In genomic region chrX:72042860-72043248, GRCh38 we compare ENCODE assay signal across 14 cellular contexts.
DNase-seq lines count a peak whose midpoint lies in the region; ATAC-seq and TF ChIP-seq lines count a peak whose summit lies in the region.
"Had no signal": no experiment of that assay in that cellular context is flagged by ENCODE, and none has a peak within 500 bp of the region (broad histone marks: within the 10 kb centered on the region; RNA-seq: fewer than 3 reads in every experiment).

No MANE protein-coding gene starts in this region.

- H3K9ac ChIP-seq in endodermal cell (ENCODE audit: extremely low read depth, low read length, poor library complexity, severe bottlenecking), result no peak overlapping the region
- H3K9ac ChIP-seq: BLaER1 had no signal

- TF ChIP-seq POLR2A in heart left ventricle (IDR thresholded peaks at IDR 0.05) (no peak), uterus (IDR thresholded peaks at IDR 0.05) (no peak)

- WGBS in heart left ventricle, 4 donors, result 77 to 90% (median 82%) methylated on average over 3 of the region's 3 CpGs
- WGBS in endodermal cell (ENCODE audit: insufficient coverage in 1 of 2, insufficient read length in 1 of 2), 2 experiments, result 93% methylated on average over 3 of the region's 3 CpGs; no CpG with 5 or more reads in 1 of the 2 experiments

- H3K4me1 Mint-ChIP-seq in endodermal cell, result peaks cover 14% of the 10 kb centered on the region

- no peak for DNase-seq in left ventricle myocardium inferior
- no peak for DNase-seq in heart left ventricle
- peak; percentile 11 for DNase-seq in endodermal cell
- DNase-seq in uterus, result no peak
- no peak for DNase-seq in DMS53 treated with DMSO at 0.1 percent for 48 hours (lab: John Stamatoyannopoulos, UW; ENCODE audit: unreplicated experiment)
- DNase-seq in stimulated activated naive CD4-positive, alpha-beta T cell (lab: John Stamatoyannopoulos, UW), result no peak
- DNase-seq: CD8-positive, alpha-beta memory T cell; KBM-7; NCI-H1436 treated with DMSO at 0.1 percent for 48 hours; NCI-H2081; NCI-H524 treated with DMSO at 0.1 percent for 48 hours had no signal

- H3K36me3 Mint-ChIP-seq in endodermal cell (ENCODE audit: low read depth), result no peaks in the 10 kb centered on the region
- H3K36me3 Mint-ChIP-seq: CD8-positive, alpha-beta memory T cell had no signal

- H3K27me3 ChIP-seq in left ventricle myocardium inferior (ENCODE audit: low read depth) (no peaks in the 10 kb centered on the region), heart left ventricle (peaks cover 0 to 35% (median 0%) of the 10 kb centered on the region in 9 donors), endodermal cell (ENCODE audit: control insufficient read depth, insufficient read depth, low read length, poor library complexity, severe bottlenecking) (no peaks in the 10 kb centered on the region), muscle layer of duodenum (ENCODE audit: low read depth, low read length) (no peaks in the 10 kb centered on the region), uterus (no peaks in the 10 kb centered on the region)

- intact Hi-C loops in left ventricle myocardium inferior (cut with micrococcal nuclease), result no loop called here
- intact Hi-C loops in heart left ventricle (cut with DNase I), result no loop called here
- intact Hi-C loops in uterus (cut with DNase I; ENCODE audit: low total_unique reads), result no loop called here

- peak overlapping the region; percentile 67 for H3K27ac ChIP-seq in left ventricle myocardium inferior (replicated peaks)
- H3K27ac ChIP-seq in heart left ventricle, result peak overlapping the region in 5 of 12 donors; percentile 46 to 74 (median 64)
- H3K27ac ChIP-seq in endodermal cell (ENCODE audit: low read depth, low read length), result no peak overlapping the region
- H3K27ac ChIP-seq in muscle layer of duodenum (ENCODE audit: low read length), result peak overlapping the region; percentile 43
- peak overlapping the region; percentile 70 to 74 for H3K27ac ChIP-seq in uterus
- H3K27ac ChIP-seq: BLaER1 had no signal

- no peaks in the 10 kb centered on the region for H3K9me3 ChIP-seq in left ventricle myocardium inferior (replicated peaks)
- no peaks in the 10 kb centered on the region for H3K9me3 ChIP-seq in heart left ventricle
- no peaks in the 10 kb centered on the region for H3K9me3 ChIP-seq in endodermal cell (ENCODE audit: control insufficient read depth, low read length)
- no peaks in the 10 kb centered on the region for H3K9me3 ChIP-seq in muscle layer of duodenum (ENCODE audit: control insufficient read depth in 1 of 2, low read length in 2 of 2)
- H3K9me3 ChIP-seq in uterus, result no peaks in the 10 kb centered on the region
- H3K9me3 ChIP-seq: BLaER1 had no signal

- ATAC-seq in heart left ventricle (no peak), GM21825 (IDR thresholded peaks at IDR 0.05; ENCODE audit: unreplicated experiment) (no peak)

- H3K9me3 Mint-ChIP-seq in endodermal cell, result peaks cover 69% of the 10 kb centered on the region
- H3K9me3 Mint-ChIP-seq: CD8-positive, alpha-beta memory T cell had no signal

- no peaks in the 10 kb centered on the region for H3K27me3 Mint-ChIP-seq in endodermal cell (ENCODE audit: insufficient read depth)

- H3K36me3 ChIP-seq in left ventricle myocardium inferior (no peaks in the 10 kb centered on the region), heart left ventricle (no peaks in the 10 kb centered on the region), endodermal cell (ENCODE audit: control insufficient read depth, insufficient read depth, low read length) (no peaks in the 10 kb centered on the region), muscle layer of duodenum (ENCODE audit: control insufficient read depth in 1 of 2, insufficient read depth in 2 of 2, low read length in 2 of 2) (no peaks in the 10 kb centered on the region), uterus (no peaks in the 10 kb centered on the region)
- H3K36me3 ChIP-seq: BLaER1 had no signal

- TF ChIP-seq CTCF in left ventricle myocardium inferior (IDR thresholded peaks at IDR 0.05; ENCODE audit: borderline replicate concordance) (no peak), heart left ventricle (IDR thresholded peaks at IDR 0.05) (no peak), endodermal cell (conservative IDR thresholded peaks at IDR 0.05) (no peak), uterus (IDR thresholded peaks at IDR 0.05) (no peak)

- peaks cover 22% of the 10 kb centered on the region for H3K4me1 ChIP-seq in left ventricle myocardium inferior
- peaks cover 0 to 48% (median 6%) of the 10 kb centered on the region in 12 donors for H3K4me1 ChIP-seq in heart left ventricle
- no peaks in the 10 kb centered on the region for H3K4me1 ChIP-seq in endodermal cell (ENCODE audit: control insufficient read depth, insufficient read depth, low read length)
- H3K4me1 ChIP-seq in muscle layer of duodenum (ENCODE audit: control insufficient read depth in 1 of 2, insufficient read depth in 2 of 2, low read length in 2 of 2), result peaks cover 8 to 36% of the 10 kb centered on the region in 2 donors
- peaks cover 0 to 4% of the 10 kb centered on the region in 2 donors for H3K4me1 ChIP-seq in uterus
- H3K4me1 ChIP-seq: BLaER1 had no signal

- H3K27ac Mint-ChIP-seq in endodermal cell, result no peak overlapping the region

- H3K4me3 Mint-ChIP-seq in endodermal cell, result no peak overlapping the region

- H3K4me3 ChIP-seq in left ventricle myocardium inferior (no peak overlapping the region), heart left ventricle (no peak overlapping the region), endodermal cell (ENCODE audit: low read length) (no peak overlapping the region), muscle layer of duodenum (ENCODE audit: low read depth in 1 of 2, low read length in 2 of 2) (no peak overlapping the region), uterus (no peak overlapping the region)
- H3K4me3 ChIP-seq: BLaER1 had no signal
